Comparison of ENCODE assay signal across 6 cellular contexts in genomic region chr4:56264861-56265260, GRCh38.
"Had no signal": no experiment of that assay in that cellular context is flagged by ENCODE, and none has a peak within 500 bp of the region (broad histone marks: within the 10 kb centered on the region; RNA-seq: fewer than 3 reads in every experiment).

No MANE protein-coding gene starts in this region.

- DNase-seq: H9, HCEC 1CT had no signal

- H3K27ac Mint-ChIP-seq: GM23338, H9 had no signal

- ATAC-seq: GM23338, HepG2 had no signal

- H3K27me3 Mint-ChIP-seq: IgD-negative memory B cell had no signal

- H3K4me3 Mint-ChIP-seq: GM23338, H9, IgD-negative memory B cell had no signal

- H3K27ac ChIP-seq: HL-60 had no signal

- H3K4me3 ChIP-seq: GM23338 had no signal

- H3K4me1 Mint-ChIP-seq: GM23338, H9 had no signal
